Comparison of ENCODE assay signal across 21 cellular contexts in genomic region chr11:124127134-124127533, GRCh38. TPM values are rescaled to one million over a fixed set of nuclear protein-coding genes. Genes with fewer than 3 reads are reported as not detected.
"Had no signal": no experiment of that assay in that cellular context is flagged by ENCODE, and none has a peak within 500 bp of the region (broad histone marks: within the 10 kb centered on the region; RNA-seq: fewer than 3 reads in every experiment).

No MANE protein-coding gene starts in this region.

RNA-seq across cellular contexts. Expression of gene OR10D3, which starts 56.0 kb away (rescaled TPM):
- total RNA-seq: activated naive CD4-positive, alpha-beta T cell treated with anti-CD3 and anti-CD28 coated beads for 36 hours; activated naive CD4-positive, alpha-beta T cell treated with anti-CD3 and anti-CD28 coated beads, Interleukin-2, amount 50 U/mL, for 72 hours; activated naive CD8-positive, alpha-beta T cell treated with anti-CD3 and anti-CD28 coated beads for 36 hours; activated naive CD8-positive, alpha-beta T cell treated with anti-CD3 and anti-CD28 coated beads, Interleukin-2, amount 10 ng/mL, durations not matched to agents 7 days and 5 days; activated T-cell treated with anti-CD3 and anti-CD28 coated beads, Interleukin-2, amount 50 U/mL, for 4 hours; activated T-cell treated with anti-CD3 and anti-CD28 coated beads, Interleukin-2, amount 50 U/mL, for 72 hours; activated T-helper 1 cell treated with anti-CD3 and anti-CD28 coated beads, Interleukin-12 subunit alpha, Interleukin-12 subunit beta, Interleukin-2, Interleukin-4 antibody, amounts not matched to agents 30 ng/mL and 10 ng/mL and 1 ng/mL, durations not matched to agents 14 hours and 24 hours and 36 hours; activated T-helper 17 cell treated with anti-CD3 and anti-CD28 coated beads, Interleukin-2, amount 50 U/mL, for 72 hours; activated T-helper 2 cell treated with anti-CD3 and anti-CD28 coated beads, Interferon-gamma antibody, Interleukin-2, Interleukin-4, amounts not matched to agents 10 μg/mL and 5 μg/mL and 100 μg/mL, durations not matched to agents 14 hours and 24 hours and 36 hours; adrenal gland; aorta; ascending aorta; astrocyte; body of pancreas; breast epithelium; bronchial epithelial cell; cardiac muscle cell; cardiac septum; cerebellum; chondrocyte had no signal
- polyA plus RNA-seq: adipose tissue, adrenal gland, aorta, cardiac muscle cell had no signal
